Comparison of ENCODE assay signal across 23 cellular contexts in the genomic region with DNA sequence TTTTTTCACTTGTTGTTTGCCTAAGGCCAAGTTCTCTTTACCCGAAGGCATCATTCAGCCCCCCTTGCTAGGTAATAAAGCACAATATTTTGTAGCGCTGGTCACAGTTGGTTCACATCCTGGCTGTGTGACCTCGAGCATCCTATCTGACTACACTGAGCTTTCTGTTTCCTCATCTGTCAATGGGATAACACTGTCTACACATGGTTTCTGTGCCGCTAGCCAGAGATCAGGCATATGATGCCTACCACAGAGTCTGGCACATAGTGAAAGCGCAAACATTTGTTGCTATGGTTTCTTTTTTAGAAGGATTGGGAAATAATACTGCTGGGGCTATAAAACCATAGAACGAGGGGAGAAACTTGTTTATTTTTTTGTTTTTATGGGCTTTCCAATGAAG.
A peak's percentile ranks its signal among the peaks of the same experiment; 100 is the strongest.
DNase-seq lines count a peak whose midpoint lies in the region; ATAC-seq, FAIRE-seq and TF ChIP-seq lines count a peak whose summit lies in the region.
"Had no signal": no experiment of that assay in that cellular context is flagged by ENCODE, and none has a peak within 500 bp of the region (broad histone marks: within the 10 kb centered on the region; RNA-seq: fewer than 3 reads in every experiment).

No MANE protein-coding gene starts in this region.

- intact Hi-C loops in pancreas (cut with DNase I) = no loop called here

- H3K4me1 ChIP-seq in pancreas = no peaks in the 10 kb centered on the region

- FAIRE-seq in pancreas (lab: Jason Lieb, UNC) = no peak
- FAIRE-seq: GM19239, H54 had no signal

- ATAC-seq in left lobe of liver (peak; percentile 26), HG02759 (IDR thresholded peaks at IDR 0.05; ENCODE audit: unreplicated experiment) (no peak), pancreas (no peak)
- ATAC-seq: Panc1 had no signal

- peak; percentile 15 for DNase-seq in EH (ENCODE audit: low read depth)
- DNase-seq in M059J (ENCODE audit: low read depth) = peak; percentile 34
- DNase-seq in dermis blood vessel endothelial cell = peak; percentile 15
- DNase-seq in left lobe of liver (ENCODE audit: low spot score) = no peak
- no peak for DNase-seq in pancreas
- DNase-seq in occipital lobe (lab: John Stamatoyannopoulos, UW) = no peak
- DNase-seq in activated gamma-delta T cell treated with Interleukin-2 at 50 U/mL for 16 hours = no peak
- DNase-seq: DMS153; DND-41; IMR-90; KG1; NCI-H1105 treated with DMSO at 0.1 percent for 48 hours; NCI-H146; NCI-H1930; NCI-H446 treated with DMSO at 0.1 percent for 48 hours; NCI-H526; NCI-H82; NK-92 treated with Interleukin-12 subunit alpha and Interleukin-12 subunit beta, amount 100 ng/mL, for 24 hours; SHP77 treated with DMSO at 0.1 percent for 48 hours had no signal

- H3K9me3 ChIP-seq in pancreas = no peaks in the 10 kb centered on the region

- H3K27me3 ChIP-seq in pancreas = no peaks in the 10 kb centered on the region

- no peaks in the 10 kb centered on the region for H3K36me3 ChIP-seq in pancreas

- H3K27ac ChIP-seq in pancreas = no peak overlapping the region

- TF ChIP-seq CTCF in pancreas (IDR thresholded peaks at IDR 0.05) = no peak

- WGBS in pancreas, 2 donors = 93 to 94% methylated on average over 6 of the region's 6 CpGs

- no peak overlapping the region for H3K4me3 ChIP-seq in pancreas

Comparison
In these comparisons a context has a peak if more than half of its experiments do, and no peak if none do; other contexts are left out.
1. DNase-seq: peak in EH (single experiment), M059J (single experiment) and dermis blood vessel endothelial cell (single experiment); none in left lobe of liver (single experiment), pancreas (0 of 6), occipital lobe (single experiment) and activated gamma-delta T cell treated with Interleukin-2 at 50 U/mL for 16 hours (single experiment).